1 cellular context compared by ENCODE assay signal in genomic region chr7:131057524-131058065, GRCh38.
TF ChIP-seq lines count a peak whose summit lies in the region.

No MANE protein-coding gene starts in this region.

TF ChIP-seq in HepG2, 621 proteins besides CTCF, POLR2A, EP300 and RAD21 (continued from another document):
- TF ChIP-seq ZFP91 (CRISPR knock-in tag; IDR thresholded peaks at IDR 0.05; ENCODE audit: borderline replicate concordance) (peak; percentile 41), PRMT3 (CRISPR knock-in tag; IDR thresholded peaks at IDR 0.05; ENCODE audit: borderline replicate concordance, low read depth) (no peak), NBN (conservative IDR thresholded peaks at IDR 0.05) (no peak), DMAP1 (CRISPR knock-in tag; IDR thresholded peaks at IDR 0.05) (peak; percentile 5; the same call in 1 of the 2 replicates), ZSCAN25 (CRISPR knock-in tag; IDR thresholded peaks at IDR 0.05) (no peak), RBM22 (optimal IDR thresholded peaks at IDR 0.05; ENCODE audit: low read length) (peak; percentile 6), ZNF570 (CRISPR knock-in tag; IDR thresholded peaks at IDR 0.05; ENCODE audit: borderline replicate concordance) (no peak), ATF4 (CRISPR knock-in tag; IDR thresholded peaks at IDR 0.05) (peak in 1 of 2 experiments; percentile 46; a peak in 1 of 4 replicates), PHB2 (IDR thresholded peaks at IDR 0.05; ENCODE audit: partially characterized antibody) (no peak), KMT2B (CRISPR knock-in tag; IDR thresholded peaks at IDR 0.05) (peak; percentile 45; the same call in 1 of the 2 replicates), NRL (CRISPR knock-in tag; IDR thresholded peaks at IDR 0.05; ENCODE audit: borderline replicate concordance) (no peak), TBX2 (CRISPR knock-in tag; IDR thresholded peaks at IDR 0.05; ENCODE audit: borderline replicate concordance) (no peak), CEBPG (CRISPR knock-in tag; IDR thresholded peaks at IDR 0.05) (peak; percentile 74), ATM (IDR thresholded peaks at IDR 0.05; ENCODE audit: borderline replicate concordance) (no peak), KAT8 (CRISPR knock-in tag; IDR thresholded peaks at IDR 0.05) (peak; percentile 5; the same call in 1 of the 2 replicates), POGK (CRISPR knock-in tag; conservative IDR thresholded peaks at IDR 0.05) (no peak), ATF6 (CRISPR knock-in tag; conservative IDR thresholded peaks at IDR 0.05) (no peak), USF2 (IDR thresholded peaks at IDR 0.05; ENCODE audit: low read depth, low read length) (no peak), USF2 (CRISPR knock-in tag; IDR thresholded peaks at IDR 0.05; ENCODE audit: borderline replicate concordance) (no peak), ZNF44 (CRISPR knock-in tag; IDR thresholded peaks at IDR 0.05) (no peak), HBP1 (CRISPR knock-in tag; IDR thresholded peaks at IDR 0.05; ENCODE audit: low read depth) (no peak), DPF2 (CRISPR knock-in tag; IDR thresholded peaks at IDR 0.05; ENCODE audit: borderline replicate concordance, low read depth) (peak; percentile 3; the same call in 1 of the 2 replicates), HNF4G (IDR thresholded peaks at IDR 0.05; ENCODE audit: borderline replicate concordance, low read depth, low read length) (no peak), HNF4G (CRISPR knock-in tag; IDR thresholded peaks at IDR 0.05; ENCODE audit: borderline replicate concordance, low read depth) (no peak), ZBTB44 (CRISPR knock-in tag; IDR thresholded peaks at IDR 0.05) (no peak), FOSL2 (CRISPR knock-in tag; IDR thresholded peaks at IDR 0.05) (0 out of 2 replicates have a peak, but pooled peaks have one; percentile 12), ZNF839 (CRISPR knock-in tag; IDR thresholded peaks at IDR 0.05; ENCODE audit: borderline replicate concordance) (no peak), ZFAT (CRISPR knock-in tag; conservative IDR thresholded peaks at IDR 0.05) (no peak), SMAD3 (CRISPR knock-in tag; IDR thresholded peaks at IDR 0.05) (no peak), FOXP4 (CRISPR knock-in tag; IDR thresholded peaks at IDR 0.05) (no peak), ZNF121 (CRISPR knock-in tag; IDR thresholded peaks at IDR 0.05) (peak; percentile 82), LBX2 (CRISPR knock-in tag; IDR thresholded peaks at IDR 0.05; ENCODE audit: borderline replicate concordance) (no peak), FOXP1 (IDR thresholded peaks at IDR 0.05) (no peak), FOXP1 (CRISPR knock-in tag; IDR thresholded peaks at IDR 0.05) (no peak), ZNF280B (CRISPR knock-in tag; IDR thresholded peaks at IDR 0.05; ENCODE audit: borderline replicate concordance) (no peak), RFXANK (CRISPR knock-in tag; IDR thresholded peaks at IDR 0.05) (0 out of 2 replicates have a peak, but pooled peaks have one; percentile 10), ZNF547 (CRISPR knock-in tag; IDR thresholded peaks at IDR 0.05) (no peak), ZNF224 (CRISPR knock-in tag; IDR thresholded peaks at IDR 0.05) (no peak), CREB1 (IDR thresholded peaks at IDR 0.05) (no peak), CREB1 (CRISPR knock-in tag; IDR thresholded peaks at IDR 0.05) (0 out of 2 replicates have a peak, but pooled peaks have one; percentile 7), RBM39 (IDR thresholded peaks at IDR 0.05; ENCODE audit: low read depth, low read length, poor library complexity, severe bottlenecking) (no peak), GATAD1 (CRISPR knock-in tag; IDR thresholded peaks at IDR 0.05) (0 out of 2 replicates have a peak, but pooled peaks have one; percentile 0), ATF5 (CRISPR knock-in tag; IDR thresholded peaks at IDR 0.05; ENCODE audit: low read depth) (no peak), ATF7 (IDR thresholded peaks at IDR 0.05) (no peak), ATF7 (CRISPR knock-in tag; IDR thresholded peaks at IDR 0.05) (no peak), ZNF446 (CRISPR knock-in tag; IDR thresholded peaks at IDR 0.05) (no peak), KLF13 (CRISPR knock-in tag; IDR thresholded peaks at IDR 0.05) (no peak), ZNF230 (CRISPR knock-in tag; IDR thresholded peaks at IDR 0.05) (no peak), ZNF501 (CRISPR knock-in tag; IDR thresholded peaks at IDR 0.05) (no peak), ZFP36L2 (CRISPR knock-in tag; IDR thresholded peaks at IDR 0.05) (no peak), ATF7-NPFF (CRISPR knock-in tag; IDR thresholded peaks at IDR 0.05; ENCODE audit: low read depth) (no peak), LCORL (IDR thresholded peaks at IDR 0.05) (no peak), LCORL (CRISPR knock-in tag; IDR thresholded peaks at IDR 0.05) (no peak; the same call in 1 of the 2 replicates)
